12 cellular contexts compared by ENCODE assay signal in the genomic region with DNA sequence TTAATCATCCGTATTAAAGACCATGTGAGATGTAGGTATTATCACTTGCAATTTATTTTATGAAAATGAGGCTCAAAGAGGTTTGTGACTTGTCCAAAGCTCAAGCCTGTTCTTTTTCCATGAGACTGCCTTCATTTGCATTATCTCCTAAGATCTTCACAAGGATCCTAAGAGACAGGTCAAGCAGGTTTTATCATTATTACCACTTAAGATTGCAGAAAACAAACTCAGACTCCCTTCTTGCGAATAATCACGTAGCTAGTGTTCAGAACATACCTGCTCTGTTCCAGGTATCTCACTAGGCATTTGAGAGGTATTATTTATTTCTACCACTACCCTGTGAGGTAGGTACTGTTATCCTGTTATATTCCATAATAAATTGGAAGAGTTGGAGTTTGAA.
DNase-seq lines count a peak whose midpoint lies in the region; ATAC-seq, FAIRE-seq and TF ChIP-seq lines count a peak whose summit lies in the region.
"Had no signal": no experiment of that assay in that cellular context is flagged by ENCODE, and none has a peak within 500 bp of the region (broad histone marks: within the 10 kb centered on the region; RNA-seq: fewer than 3 reads in every experiment).

No MANE protein-coding gene starts in this region.

- H3K36me3 ChIP-seq in mammary epithelial cell (ENCODE audit: insufficient read depth, low read length) (no peaks in the 10 kb centered on the region), PC-3 (ENCODE audit: low read depth, low read length) (no peaks in the 10 kb centered on the region), iPS-18a (ENCODE audit: control insufficient read depth, low read depth, low read length) (no peaks in the 10 kb centered on the region), neuronal stem cell (replicated peaks in 1 of 2; ENCODE audit: control insufficient read depth in 2 of 2, insufficient read depth in 2 of 2, low read length in 2 of 2) (no peaks in the 10 kb centered on the region)
- H3K36me3 ChIP-seq in CD8-positive, alpha-beta T cell (ENCODE audit: insufficient read depth, low read length): no peaks in the 10 kb centered on the region

- H2BK12ac ChIP-seq in neuronal stem cell (ENCODE audit: low read length): no peak overlapping the region

- 89% methylated on average over 3 of the region's 3 CpGs for WGBS in mammary epithelial cell (ENCODE audit: low coverage, missing lambda C conversion rate)
- WGBS in neuronal stem cell (ENCODE audit: extremely low coverage in 2 of 2, insufficient read length in 2 of 2, insufficient replicate concordance in 1 of 2), 2 donors: no CpG with 5 or more reads among the region's 3 CpGs

- no peaks in the 10 kb centered on the region for H3K27me3 ChIP-seq in mammary epithelial cell (ENCODE audit: insufficient read depth, low read length)
- no peaks in the 10 kb centered on the region for H3K27me3 ChIP-seq in PC-3 (ENCODE audit: low read length)
- no peaks in the 10 kb centered on the region for H3K27me3 ChIP-seq in iPS-18a (ENCODE audit: control insufficient read depth, insufficient read depth, low read length)
- no peaks in the 10 kb centered on the region for H3K27me3 ChIP-seq in neuronal stem cell (ENCODE audit: control insufficient read depth in 3 of 3, insufficient read depth in 3 of 3, low read depth in 1 of 3, low read length in 3 of 3)
- no peaks in the 10 kb centered on the region for H3K27me3 ChIP-seq in CD8-positive, alpha-beta T cell (ENCODE audit: insufficient read depth, low read length)

- H3K9me2 ChIP-seq in PC-3 (replicated peaks; ENCODE audit: low read length): no peaks in the 10 kb centered on the region

- no peak overlapping the region for H4K8ac ChIP-seq in neuronal stem cell (ENCODE audit: low read depth, low read length)

- no peaks in the 10 kb centered on the region for H3K27me3 Mint-ChIP-seq in MCF 10A (ENCODE audit: insufficient read depth, unreplicated experiment)
- H3K27me3 Mint-ChIP-seq in CD8-positive, alpha-beta T cell (ENCODE audit: low read depth): no peaks in the 10 kb centered on the region
- H3K27me3 Mint-ChIP-seq: activated naive CD4-positive, alpha-beta T cell treated with anti-CD3 and anti-CD28 coated beads, Interleukin-2, amount 50 U/mL, for 24 hours had no signal

- H3K9me3 Mint-ChIP-seq in MCF 10A (ENCODE audit: unreplicated experiment): no peaks in the 10 kb centered on the region
- no peaks in the 10 kb centered on the region for H3K9me3 Mint-ChIP-seq in CD8-positive, alpha-beta T cell
- H3K9me3 Mint-ChIP-seq: activated naive CD4-positive, alpha-beta T cell treated with anti-CD3 and anti-CD28 coated beads, Interleukin-2, amount 50 U/mL, for 24 hours had no signal

- POLR2A ChIA-PET in MCF 10A (lab: Yijun Ruan, JAX): interaction anchor here (0.7 to 4.9 kb wide), 20 partner anchors 11 to 247 kb away, joined by 3 to 89 read pairs (median 12); a partner anchor contains a TSS
- POLR2A ChIA-PET in PC-3 (lab: Charles Lee; ENCODE audit: unreplicated experiment): interaction anchor here (0.6 to 0.7 kb wide), 2 partner anchors 27 to 1182 kb away, joined by 3 read pairs; no protein-coding TSS in a partner anchor
- POLR2A ChIA-PET in CD8-positive, alpha-beta T cell (lab: Charles Lee): interaction anchor here (0.8 to 2.2 kb wide), 5 partner anchors 26 to 466 kb away, joined by 3 to 14 read pairs (median 7); no protein-coding TSS in a partner anchor

- no peak overlapping the region for H3K14ac ChIP-seq in neuronal stem cell (ENCODE audit: low read length)

- H3K23ac ChIP-seq in neuronal stem cell (ENCODE audit: low read depth, low read length, poor library complexity): no peak overlapping the region

- intact Hi-C loops in MCF 10A (cut with micrococcal nuclease) (loop anchor here (2.0 kb wide), 1 partner anchor 64 kb away; a partner anchor contains a TSS), mammary epithelial cell (cut with micrococcal nuclease) (loop anchor here (2.0 to 5.0 kb wide), 2 partner anchors 47 to 58 kb away; no protein-coding TSS in a partner anchor), PC-3 (cut with micrococcal nuclease) (loop anchor here (2.0 kb wide), 2 partner anchors 18 to 30 kb away; no protein-coding TSS in a partner anchor)
- intact Hi-C loops in CD8-positive, alpha-beta T cell (cut with DNase I, micrococcal nuclease): loop anchor here (2.0 to 10.0 kb wide), 6 partner anchors 18 to 322 kb away; a partner anchor contains a TSS

- H3K4me1 Mint-ChIP-seq in MCF 10A (ENCODE audit: insufficient read depth, unreplicated experiment): peaks cover 43% of the 10 kb centered on the region
- peaks cover 54% of the 10 kb centered on the region for H3K4me1 Mint-ChIP-seq in CD8-positive, alpha-beta T cell (ENCODE audit: low read depth)

- DNase-seq in MCF 10A (ENCODE audit: unreplicated experiment) (no peak), mammary epithelial cell (no peak), PC-3 (peak; percentile 54), urothelium cell line (ENCODE audit: low spot score) (no peak), neuronal stem cell (ENCODE audit: low spot score) (no peak)
- DNase-seq in CD8-positive, alpha-beta T cell: no peak
- DNase-seq: central memory CD4-positive, alpha-beta T cell; NCI-H226; posterior cingulate gyrus had no signal

- peak overlapping the region; percentile 93 for H3K27ac Mint-ChIP-seq in MCF 10A (ENCODE audit: low read depth, unreplicated experiment)
- H3K27ac Mint-ChIP-seq in CD8-positive, alpha-beta T cell: no peak overlapping the region

- no peaks in the 10 kb centered on the region for H3K36me3 Mint-ChIP-seq in MCF 10A (ENCODE audit: insufficient read depth, unreplicated experiment)
- no peaks in the 10 kb centered on the region for H3K36me3 Mint-ChIP-seq in CD8-positive, alpha-beta T cell
- H3K36me3 Mint-ChIP-seq: activated naive CD4-positive, alpha-beta T cell treated with anti-CD3 and anti-CD28 coated beads, Interleukin-2, amount 50 U/mL, for 24 hours had no signal

- no peak overlapping the region for H3K27ac ChIP-seq in mammary epithelial cell (ENCODE audit: insufficient read depth, low read depth, low read length)
- H3K27ac ChIP-seq in PC-3 (ENCODE audit: low read length): peak overlapping the region; percentile 81
- H3K27ac ChIP-seq in iPS-18a (ENCODE audit: low read length): peak overlapping the region; percentile 61
- H3K27ac ChIP-seq in neuronal stem cell (replicated peaks; ENCODE audit: low read length): no peak overlapping the region
- no peak overlapping the region for H3K27ac ChIP-seq in CD8-positive, alpha-beta T cell (ENCODE audit: low read depth, low read length)

- H3K9ac ChIP-seq in mammary epithelial cell (ENCODE audit: insufficient read depth, low read length): no peak overlapping the region
- peak overlapping the region; percentile 26; the same call in 1 of the 2 replicates for H3K9ac ChIP-seq in PC-3 (ENCODE audit: low read length)
- no peak overlapping the region for H3K9ac ChIP-seq in iPS-18a (ENCODE audit: low read length)
- no peak overlapping the region for H3K9ac ChIP-seq in neuronal stem cell (ENCODE audit: low read depth, low read length, poor library complexity)

- H3K4me3 ChIP-seq in mammary epithelial cell (replicated peaks in 1 of 3; ENCODE audit: insufficient read depth in 1 of 3, low read depth in 2 of 3, low read length in 3 of 3): no peak overlapping the region
- H3K4me3 ChIP-seq in PC-3 (ENCODE audit: low read length): peak overlapping the region; percentile 54; the same call in 1 of the 2 replicates
- no peak overlapping the region for H3K4me3 ChIP-seq in iPS-18a (ENCODE audit: low read length)
- no peak overlapping the region for H3K4me3 ChIP-seq in neuronal stem cell (ENCODE audit: low read length in 2 of 2)
- H3K4me3 ChIP-seq in CD8-positive, alpha-beta T cell (ENCODE audit: low read depth, low read length): no peak overlapping the region

- dilution Hi-C loops in mammary epithelial cell (cut with HindIII; ENCODE audit: low sequenced_read_pairs): no loop called here

- no peaks in the 10 kb centered on the region for H3F3A ChIP-seq in PC-3 (ENCODE audit: low read length, unreplicated experiment)

- CTCF ChIA-PET in MCF 10A (lab: Yijun Ruan, JAX): interaction anchor here (0.6 to 2.0 kb wide), 11 partner anchors 48 to 730 kb away, joined by 3 to 8 read pairs (median 3); no protein-coding TSS in a partner anchor
- CTCF ChIA-PET in mammary epithelial cell (lab: Charles Lee; ENCODE audit: low non-redundant PET): no interaction called here
- CTCF ChIA-PET in PC-3 (lab: Charles Lee): no interaction called here
- CTCF ChIA-PET in CD8-positive, alpha-beta T cell (lab: Charles Lee): interaction anchor here (0.7 to 7.3 kb wide), 8 partner anchors 11 to 297 kb away, joined by 3 to 75 read pairs (median 4); no protein-coding TSS in a partner anchor

- H2BK15ac ChIP-seq in neuronal stem cell (ENCODE audit: low read length): no peak overlapping the region

- H3K9me3 ChIP-seq in mammary epithelial cell (replicated peaks; ENCODE audit: insufficient read depth, low read length) (no peaks in the 10 kb centered on the region), PC-3 (ENCODE audit: low read length) (no peaks in the 10 kb centered on the region), iPS-18a (ENCODE audit: control insufficient read depth, low read depth, low read length) (no peaks in the 10 kb centered on the region), neuronal stem cell (replicated peaks in 1 of 2; ENCODE audit: control insufficient read depth in 2 of 2, insufficient read depth in 1 of 2, low read depth in 1 of 2, low read length in 2 of 2) (no peaks in the 10 kb centered on the region)
- H3K9me3 ChIP-seq in CD8-positive, alpha-beta T cell (ENCODE audit: low read length): no peaks in the 10 kb centered on the region

- H2AFZ ChIP-seq in mammary epithelial cell (ENCODE audit: low read depth, low read length) (no peak overlapping the region), PC-3 (ENCODE audit: low read length) (no peak overlapping the region), neuronal stem cell (ENCODE audit: low read length) (no peak overlapping the region)

- H4K20me1 ChIP-seq in mammary epithelial cell (ENCODE audit: insufficient read depth, low read length) (no peaks in the 10 kb centered on the region), PC-3 (ENCODE audit: low read length) (no peaks in the 10 kb centered on the region)

- no peak overlapping the region for H4K91ac ChIP-seq in neuronal stem cell (ENCODE audit: low read depth, low read length, poor library complexity)

- no peak for ATAC-seq in PC-3
- ATAC-seq in GM18505 (IDR thresholded peaks at IDR 0.05; ENCODE audit: unreplicated experiment): no peak
- ATAC-seq in CD8-positive, alpha-beta T cell: no peak

- H2AK5ac ChIP-seq in neuronal stem cell (ENCODE audit: low read depth, low read length): no peak overlapping the region

- no peaks in the 10 kb centered on the region for H3K79me1 ChIP-seq in neuronal stem cell (ENCODE audit: low read depth, low read length)

- no peak for TF ChIP-seq CTCF in MCF 10A (IDR thresholded peaks at IDR 0.05; ENCODE audit: unreplicated experiment)
- TF ChIP-seq CTCF in mammary epithelial cell (conservative IDR thresholded peaks at IDR 0.05 in 1 of 2, IDR thresholded peaks at IDR 0.05 in 1 of 2; ENCODE audit: extremely low read depth in 1 of 2, insufficient read depth in 1 of 2, low read depth in 1 of 2, low read length in 2 of 2): no peak
- TF ChIP-seq CTCF in PC-3 (conservative IDR thresholded peaks at IDR 0.05; ENCODE audit: low read depth, low read length): no peak
- TF ChIP-seq CTCF in CD8-positive, alpha-beta T cell (IDR thresholded peaks at IDR 0.05): no peak

- no peak for TF ChIP-seq POLR2A in GM18505 (IDR thresholded peaks at IDR 0.05; ENCODE audit: borderline replicate concordance, extremely low read depth, insufficient read depth, insufficient read length)

- in situ Hi-C loops in mammary epithelial cell (cut with MboI; ENCODE audit: low sequenced_read_pairs in 2 of 2): no loop called here

- BruUV-seq in MCF 10A (replicated peaks; lab: Mats Ljungman, UMichigan) (no TSS peak), mammary epithelial cell (replicated peaks; lab: Mats Ljungman, UMichigan) (no TSS peak), PC-3 (replicated peaks; lab: Mats Ljungman, UMichigan) (no TSS peak)

- peaks cover 21% of the 10 kb centered on the region for H3K4me1 ChIP-seq in mammary epithelial cell (ENCODE audit: insufficient read depth, low read length)
- peaks cover 37% of the 10 kb centered on the region for H3K4me1 ChIP-seq in PC-3 (ENCODE audit: insufficient read depth, low read length)
- peaks cover 40% of the 10 kb centered on the region for H3K4me1 ChIP-seq in iPS-18a (ENCODE audit: control insufficient read depth, low read depth, low read length)
- H3K4me1 ChIP-seq in neuronal stem cell (ENCODE audit: control insufficient read depth in 2 of 2, insufficient read depth in 1 of 2, low read depth in 1 of 2, low read length in 2 of 2): peaks cover 0 to under 1% of the 10 kb centered on the region in 2 donors
- H3K4me1 ChIP-seq in CD8-positive, alpha-beta T cell (ENCODE audit: insufficient read depth, low read length): peaks cover 21% of the 10 kb centered on the region

- H3K18ac ChIP-seq in neuronal stem cell (ENCODE audit: low read length): no peak overlapping the region

- no peak overlapping the region for H3K4me2 ChIP-seq in mammary epithelial cell (ENCODE audit: insufficient read depth, low read depth, low read length)
- peak overlapping the region; percentile 88 for H3K4me2 ChIP-seq in PC-3 (ENCODE audit: low read length)
- no peak overlapping the region for H3K4me2 ChIP-seq in neuronal stem cell (ENCODE audit: insufficient read depth, low read length, poor library complexity, severe bottlenecking)

- H2BK120ac ChIP-seq in neuronal stem cell (ENCODE audit: low read depth, low read length): no peak overlapping the region

- H3K79me2 ChIP-seq in mammary epithelial cell (ENCODE audit: insufficient read depth, low read length): peaks cover 83% of the 10 kb centered on the region
- H3K79me2 ChIP-seq in PC-3 (ENCODE audit: low read length): peaks cover 60% of the 10 kb centered on the region

- H3K4ac ChIP-seq in neuronal stem cell (ENCODE audit: low read length): no peak overlapping the region

- H2BK5ac ChIP-seq in neuronal stem cell (ENCODE audit: low read length): no peak overlapping the region

- H3K4me3 Mint-ChIP-seq in MCF 10A (ENCODE audit: unreplicated experiment): peak overlapping the region; percentile 63
- no peak overlapping the region for H3K4me3 Mint-ChIP-seq in CD8-positive, alpha-beta T cell

- FAIRE-seq in urothelium cell line (lab: Jason Lieb, UNC): peak; percentile 35

Comparison
In these comparisons a context has a peak if more than half of its experiments do, and no peak if none do; other contexts are left out.
1. CTCF ChIA-PET loops: an anchor here in MCF 10A (0.6 to 2.0 kb wide) and CD8-positive, alpha-beta T cell (0.7 to 7.3 kb wide); none called in mammary epithelial cell and PC-3.
2. H3K27ac ChIP-seq: peak in PC-3 (single experiment) and iPS-18a (single experiment); none in mammary epithelial cell (single experiment), neuronal stem cell (single experiment) and CD8-positive, alpha-beta T cell (single experiment).